10 cellular contexts compared by ENCODE assay signal in genomic region chr19:18500376-18500775, GRCh38. TPM values are rescaled to one million over a fixed set of nuclear protein-coding genes. Genes with fewer than 3 reads are reported as not detected.
DNase-seq lines count a peak whose midpoint lies in the region; ATAC-seq and TF ChIP-seq lines count a peak whose summit lies in the region.
"Had no signal": no experiment of that assay in that cellular context is flagged by ENCODE, and none has a peak within 500 bp of the region (broad histone marks: within the 10 kb centered on the region; RNA-seq: fewer than 3 reads in every experiment).

No MANE protein-coding gene starts in this region.

- peaks cover 0 to 2% (median 0%) of the 10 kb centered on the region in 3 donors for H3K36me3 Mint-ChIP-seq in CD8-positive, alpha-beta memory T cell

- POLR2A ChIA-PET in CD8-positive, alpha-beta memory T cell (lab: Charles Lee) = no interaction called here

- no peaks in the 10 kb centered on the region for H3K27me3 ChIP-seq in CD8-positive, alpha-beta memory T cell (ENCODE audit: insufficient read depth, low read length, poor library complexity, severe bottlenecking)
- H3K27me3 ChIP-seq in skeletal muscle tissue (ENCODE audit: control insufficient read depth in 3 of 3, insufficient read depth in 3 of 3, low read length in 3 of 3) (no peaks in the 10 kb centered on the region), hepatocyte (no peaks in the 10 kb centered on the region)

- peak overlapping the region; percentile 37 to 89 (median 52) for H3K4me3 Mint-ChIP-seq in CD8-positive, alpha-beta memory T cell

- H3K4me3 ChIP-seq in CD8-positive, alpha-beta memory T cell (ENCODE audit: low read length) = no peak overlapping the region
- H3K4me3 ChIP-seq in skeletal muscle tissue (ENCODE audit: low read length in 3 of 3) (peak overlapping the region in 2 of 3 donors; percentile 4 to 30), hepatocyte (no peak overlapping the region)

- H3K9me2 ChIP-seq in hepatocyte (replicated peaks; ENCODE audit: insufficient read depth) = no peaks in the 10 kb centered on the region

- H3K27ac ChIP-seq in CD8-positive, alpha-beta memory T cell (ENCODE audit: low read depth, low read length) = no peak overlapping the region
- H3K27ac ChIP-seq in VCaP = peak overlapping the region; percentile 94
- peak overlapping the region; percentile 80 for H3K27ac ChIP-seq in skeletal muscle tissue (ENCODE audit: low read depth, low read length)
- H3K27ac ChIP-seq in hepatocyte = no peak overlapping the region

- H3K9me3 ChIP-seq in CD8-positive, alpha-beta memory T cell (ENCODE audit: low read length) = no peaks in the 10 kb centered on the region
- H3K9me3 ChIP-seq in skeletal muscle tissue (ENCODE audit: control insufficient read depth in 3 of 3, low read length in 3 of 3) (no peaks in the 10 kb centered on the region), hepatocyte (ENCODE audit: low read depth) (no peaks in the 10 kb centered on the region)

- H3K9me3 Mint-ChIP-seq in CD8-positive, alpha-beta memory T cell = no peaks in the 10 kb centered on the region

- WGBS in hepatocyte (ENCODE audit: low lambda C conversion rate, missing lambda C conversion rate) = 91% methylated on average over 7 of the region's 7 CpGs

- no peak overlapping the region for H3K4me2 ChIP-seq in hepatocyte

- ATAC-seq in Right ventricle myocardium superior (ENCODE audit: poor library complexity) = peak; percentile 1

- TF ChIP-seq CTCF in VCaP (conservative IDR thresholded peaks at IDR 0.05) = no peak
- TF ChIP-seq CTCF in hepatocyte (IDR thresholded peaks at IDR 0.05; ENCODE audit: poor library complexity) = no peak

- H3K27me3 Mint-ChIP-seq in CD8-positive, alpha-beta memory T cell = peaks cover 0 to 3% of the 10 kb centered on the region in 2 donors

- H4K20me1 ChIP-seq in hepatocyte (ENCODE audit: insufficient read depth, poor library complexity, severe bottlenecking) = peaks cover 94% of the 10 kb centered on the region

- H3K4me1 Mint-ChIP-seq in CD8-positive, alpha-beta memory T cell = peaks cover 86 to 98% (median 93%) of the 10 kb centered on the region in 3 donors

- DNase-seq in CD8-positive, alpha-beta memory T cell = no peak
- DNase-seq in Right ventricle myocardium superior = no peak
- no peak for DNase-seq in NCI-H1436 (lab: John Stamatoyannopoulos, UW)
- DNase-seq in hepatocyte (ENCODE audit: low spot score) = no peak
- no peak for DNase-seq in stimulated activated CD4-positive, alpha-beta T cell treated with anti-CD3 and anti-CD28 coated beads, Interleukin-4, amount 100 ng/mL, for 1 hour
- DNase-seq in effector CD8-positive, alpha-beta T cell (lab: John Stamatoyannopoulos, UW) = no peak
- DNase-seq: mammary epithelial cell, occipital lobe had no signal

- peak overlapping the region in 1 of 3 donors; percentile 79 for H3K9ac ChIP-seq in skeletal muscle tissue (ENCODE audit: low read depth in 1 of 3, low read length in 3 of 3)

- H3K79me2 ChIP-seq in hepatocyte = peaks cover 98% of the 10 kb centered on the region

- intact Hi-C loops in Right ventricle myocardium superior (cut with DNase I) = no loop called here

- CTCF ChIA-PET in CD8-positive, alpha-beta memory T cell (lab: Charles Lee) = interaction anchor here (0.7 to 1.5 kb wide), 4 partner anchors 11 to 60 kb away, joined by 3 to 4 read pairs (median 3); no protein-coding TSS in a partner anchor

- H3K4me1 ChIP-seq in CD8-positive, alpha-beta memory T cell (ENCODE audit: insufficient read depth, low read length) = peaks cover 97% of the 10 kb centered on the region
- H3K4me1 ChIP-seq in skeletal muscle tissue (ENCODE audit: control insufficient read depth in 3 of 3, insufficient read depth in 3 of 3, low read length in 3 of 3) (peaks cover 89 to 96% (median 91%) of the 10 kb centered on the region in 3 donors), hepatocyte (ENCODE audit: insufficient read depth) (peaks cover 28% of the 10 kb centered on the region)

- peak overlapping the region; percentile 65 to 100 (median 98) for H3K27ac Mint-ChIP-seq in CD8-positive, alpha-beta memory T cell

- no peaks in the 10 kb centered on the region for H3K36me3 ChIP-seq in CD8-positive, alpha-beta memory T cell (ENCODE audit: insufficient read depth, low read length)
- H3K36me3 ChIP-seq in skeletal muscle tissue (ENCODE audit: control insufficient read depth in 3 of 3, insufficient read depth in 3 of 3, low read length in 3 of 3) (no peaks in the 10 kb centered on the region), hepatocyte (replicated peaks; ENCODE audit: insufficient read depth, low read depth) (no peaks in the 10 kb centered on the region)

- no peak overlapping the region for H2AFZ ChIP-seq in hepatocyte

RNA-seq across cellular contexts. Expression of gene ELL, which starts 21.5 kb away (rescaled TPM):
- total RNA-seq in CD8-positive, alpha-beta memory T cell = 10 to 100 TPM; 24.4 to 25.5 TPM
- 22.1 TPM for polyA plus RNA-seq in CD8-positive, alpha-beta memory T cell
- total RNA-seq in Right ventricle myocardium superior (7.5 TPM), skeletal muscle tissue (24.5 TPM), hepatocyte (3.9 and 11.0 TPM in 2 replicates)
- polyA plus RNA-seq in hepatocyte = 15.0 and 18.1 TPM in 2 replicates

RNA-seq across cellular contexts. Expression of gene FKBP8, which starts 43.0 kb away (rescaled TPM):
- total RNA-seq in CD8-positive, alpha-beta memory T cell = 100 to 1,000 TPM; 161 to 170 TPM
- 138 TPM for polyA plus RNA-seq in CD8-positive, alpha-beta memory T cell
- total RNA-seq in Right ventricle myocardium superior = 182 TPM
- total RNA-seq in skeletal muscle tissue = 116 TPM
- 183 and 195 TPM in 2 replicates for total RNA-seq in hepatocyte
- 247 and 262 TPM in 2 replicates for polyA plus RNA-seq in hepatocyte

RNA-seq across cellular contexts. Expression of gene KXD1, which starts 57.3 kb away (rescaled TPM):
- total RNA-seq in CD8-positive, alpha-beta memory T cell = 100 to 1,000 TPM; 127 to 128 TPM
- polyA plus RNA-seq in CD8-positive, alpha-beta memory T cell = 84.4 TPM
- 44.4 TPM for total RNA-seq in Right ventricle myocardium superior
- total RNA-seq in skeletal muscle tissue = 36.0 TPM
- 76.3 and 91.7 TPM in 2 replicates for total RNA-seq in hepatocyte
- 85.7 and 89.2 TPM in 2 replicates for polyA plus RNA-seq in hepatocyte

Comparison
In these comparisons a context has a peak if more than half of its experiments do, and no peak if none do; other contexts are left out.
1. H3K27ac ChIP-seq: peak in VCaP (single experiment) and skeletal muscle tissue (single experiment); none in CD8-positive, alpha-beta memory T cell (single experiment) and hepatocyte (single experiment).
2. H3K4me3 ChIP-seq: peak in skeletal muscle tissue (2 of 3); none in CD8-positive, alpha-beta memory T cell (single experiment) and hepatocyte (single experiment).